ENCODE assay signal across 12 cellular contexts in genomic region chr22:44622147-44622427, GRCh38.
A peak's percentile ranks its signal among the peaks of the same experiment; 100 is the strongest.
DNase-seq lines count a peak whose midpoint lies in the region; ATAC-seq lines count a peak whose summit lies in the region.
"Had no signal": no experiment of that assay in that cellular context is flagged by ENCODE, and none has a peak within 500 bp of the region (broad histone marks: within the 10 kb centered on the region; RNA-seq: fewer than 3 reads in every experiment).

No MANE protein-coding gene starts in this region.

- no peak for ATAC-seq in HG03442 (IDR thresholded peaks at IDR 0.05; ENCODE audit: unreplicated experiment)
- ATAC-seq in GM19467 (IDR thresholded peaks at IDR 0.05; ENCODE audit: unreplicated experiment) = no peak
- ATAC-seq: stimulated activated memory B cell treated with anti-CD40 and anti-IgM and Interleukin-4, amounts not matched to agents 10 μg/mL and 1 μg/mL and 100 μg/mL, for 72 hours had no signal

- peak; percentile 22 for DNase-seq in stimulated activated CD4-positive, alpha-beta T cell treated with anti-CD3 and anti-CD28 coated beads, Interleukin-1b, Interleukin-23, amount 100 ng/mL, for 48 hours
- no peak for DNase-seq in stimulated activated CD4-positive, alpha-beta T cell treated with anti-CD3 and anti-CD28 coated beads, Interleukin-12 subunit alpha, Interleukin-12 subunit beta, amount 100 ng/mL, for 4 hours
- DNase-seq in NCI-H2227 treated with DMSO at 0.1 percent for 48 hours (lab: John Stamatoyannopoulos, UW) = peak; percentile 27
- peak; percentile 24 for DNase-seq in astrocyte of the hippocampus (ENCODE audit: low read depth, low spot score)
- no peak for DNase-seq in COLO829 (ENCODE audit: low spot score)
- DNase-seq in hippocampal formation (lab: John Stamatoyannopoulos, UW) = no peak
- DNase-seq: GM23248, NCI-H1048, small intestine had no signal

Comparison
In these comparisons a context has a peak if more than half of its experiments do, and no peak if none do; other contexts are left out.
1. DNase-seq: peak in stimulated activated CD4-positive, alpha-beta T cell treated with anti-CD3 and anti-CD28 coated beads, Interleukin-1b, Interleukin-23, amount 100 ng/mL, for 48 hours (single experiment), NCI-H2227 treated with DMSO at 0.1 percent for 48 hours (single experiment) and astrocyte of the hippocampus (single experiment); none in stimulated activated CD4-positive, alpha-beta T cell treated with anti-CD3 and anti-CD28 coated beads, Interleukin-12 subunit alpha, Interleukin-12 subunit beta, amount 100 ng/mL, for 4 hours (single experiment), COLO829 (single experiment) and hippocampal formation (0 of 2).